Comparison of ENCODE assay signal across 28 cellular contexts in the genomic region with DNA sequence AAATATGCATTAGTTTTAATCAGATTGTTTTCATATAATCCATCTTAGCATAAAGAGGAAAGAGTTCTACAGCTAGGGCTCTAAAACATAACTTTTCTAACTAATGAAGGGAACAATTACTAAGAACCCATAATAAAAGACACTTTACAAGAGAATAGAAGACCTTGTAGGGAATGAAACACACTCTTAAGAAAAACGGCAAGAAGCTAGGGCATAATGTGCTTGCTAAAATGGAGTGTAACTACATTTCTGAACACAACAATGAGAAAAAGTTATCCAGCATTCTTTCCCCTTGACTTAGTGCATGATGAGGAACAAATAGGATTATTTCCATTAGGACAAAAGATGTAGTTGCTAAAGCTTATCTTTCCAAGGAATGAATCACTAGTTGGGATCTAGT. TPM values are rescaled to one million over a fixed set of nuclear protein-coding genes. Genes with fewer than 3 reads are reported as not detected.
A peak's percentile ranks its signal among the peaks of the same experiment; 100 is the strongest.
DNase-seq lines count a peak whose midpoint lies in the region; ATAC-seq, FAIRE-seq and TF ChIP-seq lines count a peak whose summit lies in the region.
"Had no signal": no experiment of that assay in that cellular context is flagged by ENCODE, and none has a peak within 500 bp of the region (broad histone marks: within the 10 kb centered on the region; RNA-seq: fewer than 3 reads in every experiment).

No MANE protein-coding gene starts in this region.

- no peaks in the 10 kb centered on the region for H3K79me2 ChIP-seq in neural progenitor cell (ENCODE audit: low read depth)

- H3K36me3 ChIP-seq in neural progenitor cell = no peaks in the 10 kb centered on the region
- H3K36me3 ChIP-seq: BE2C; BLaER1 treated with 17β-estradiol and CSF1 and Interleukin-3, amounts not matched to agents 10 nM and 100 nM; HAP-1 had no signal

- no peak overlapping the region for H2AFZ ChIP-seq in neural progenitor cell (replicated peaks)

- H3K27me3 Mint-ChIP-seq in neural progenitor cell (ENCODE audit: insufficient read depth, low read depth) = peaks cover 2% of the 10 kb centered on the region
- peaks cover 2% of the 10 kb centered on the region for H3K27me3 Mint-ChIP-seq in activated T-helper 17 cell treated with anti-CD3 and anti-CD28 coated beads, Interleukin-2, amount 50 U/mL, for 72 hours

- H3K4me3 ChIP-seq in fibroblast of the aortic adventitia (ENCODE audit: low read depth, low read length) (no peak overlapping the region), neural progenitor cell (no peak overlapping the region)
- H3K4me3 ChIP-seq: A549; BLaER1 treated with 17β-estradiol and CSF1 and Interleukin-3, amounts not matched to agents 10 nM and 100 nM; HAP-1 had no signal

- H3F3A ChIP-seq in neural progenitor cell (ENCODE audit: low read depth) = no peaks in the 10 kb centered on the region

- DNase-seq in GM12892 (ENCODE audit: insufficient read length) = no peak
- DNase-seq in RCC 7860 (ENCODE audit: low spot score) = no peak
- DNase-seq in fibroblast of the aortic adventitia (ENCODE audit: low read depth) = peak; percentile 32
- DNase-seq in neural progenitor cell (ENCODE audit: low spot score) = peak; percentile 2
- DNase-seq in effector CD4-positive, alpha-beta T cell = no peak
- no peak for DNase-seq in NCI-H1417 (lab: John Stamatoyannopoulos, UW)
- DNase-seq in SIG-M5 treated with dmso at 0.1 percent for 504 hours (lab: John Stamatoyannopoulos, UW; ENCODE audit: unreplicated experiment) = no peak
- DNase-seq: 8988T; ACHN; AML-193; BE2C; CD4-positive, alpha-beta T cell; CD8-positive, alpha-beta memory T cell; DMS 273 treated with DMSO at 0.1 percent for 48 hours; DMS53; DMS79 treated with DMSO at 0.1 percent for 48 hours; GF-D8; GOT3; HFFc6 had no signal

- H3K27ac ChIP-seq in neural progenitor cell = no peak overlapping the region
- H3K27ac ChIP-seq: A549; BLaER1 treated with 17β-estradiol and CSF1 and Interleukin-3, amounts not matched to agents 10 nM and 100 nM had no signal

- no peak for ATAC-seq in activated T-helper 17 cell treated with anti-CD3 and anti-CD28 coated beads, Interleukin-2, amount 50 U/mL, for 72 hours (replicated peaks)
- ATAC-seq: A549 had no signal

- H4K20me1 ChIP-seq in neural progenitor cell (ENCODE audit: low read depth) = no peaks in the 10 kb centered on the region
- H4K20me1 ChIP-seq: BLaER1 treated with 17β-estradiol and CSF1 and Interleukin-3, amounts not matched to agents 10 nM and 100 nM had no signal

- H3K9ac ChIP-seq in neural progenitor cell = no peak overlapping the region
- H3K9ac ChIP-seq: BLaER1 treated with 17β-estradiol and CSF1 and Interleukin-3, amounts not matched to agents 10 nM and 100 nM had no signal

- peaks cover 4% of the 10 kb centered on the region for H3K4me1 Mint-ChIP-seq in neural progenitor cell
- H3K4me1 Mint-ChIP-seq in activated T-helper 17 cell treated with anti-CD3 and anti-CD28 coated beads, Interleukin-2, amount 50 U/mL, for 72 hours = no peaks in the 10 kb centered on the region
- H3K4me1 Mint-ChIP-seq: CD14-positive monocyte had no signal

- no peak for TF ChIP-seq CTCF in fibroblast of the aortic adventitia (IDR thresholded peaks at IDR 0.05; ENCODE audit: insufficient read depth, low read length)
- no peak for TF ChIP-seq CTCF in neural progenitor cell (IDR thresholded peaks at IDR 0.05)

- FAIRE-seq in GM12892 (lab: Jason Lieb, UNC) = peak; percentile 40
- FAIRE-seq in RCC 7860 (lab: Jason Lieb, UNC) = peak; percentile 22
- FAIRE-seq: D721Med, H54 had no signal

- H3K27me3 ChIP-seq in neural progenitor cell = no peaks in the 10 kb centered on the region
- H3K27me3 ChIP-seq: BE2C had no signal

- H3K4me3 Mint-ChIP-seq in neural progenitor cell = no peak overlapping the region
- H3K4me3 Mint-ChIP-seq in activated T-helper 17 cell treated with anti-CD3 and anti-CD28 coated beads, Interleukin-2, amount 50 U/mL, for 72 hours = no peak overlapping the region
- H3K4me3 Mint-ChIP-seq: CD14-positive monocyte; CD4-positive, alpha-beta T cell; CD8-positive, alpha-beta memory T cell; HFFc6 had no signal

- no peak for TF ChIP-seq POLR2A in GM12892 (IDR thresholded peaks at IDR 0.05; ENCODE audit: low read depth, low read length)

- H3K27ac Mint-ChIP-seq in neural progenitor cell = no peak overlapping the region
- H3K27ac Mint-ChIP-seq in activated T-helper 17 cell treated with anti-CD3 and anti-CD28 coated beads, Interleukin-2, amount 50 U/mL, for 72 hours = no peak overlapping the region
- H3K27ac Mint-ChIP-seq: CD14-positive monocyte; CD4-positive, alpha-beta T cell; CD8-positive, alpha-beta memory T cell; HFFc6 had no signal

- H3K36me3 Mint-ChIP-seq in neural progenitor cell = no peaks in the 10 kb centered on the region
- H3K36me3 Mint-ChIP-seq in activated T-helper 17 cell treated with anti-CD3 and anti-CD28 coated beads, Interleukin-2, amount 50 U/mL, for 72 hours (ENCODE audit: low read depth) = no peaks in the 10 kb centered on the region
- H3K36me3 Mint-ChIP-seq: CD14-positive monocyte; CD8-positive, alpha-beta memory T cell had no signal

- H3K4me2 ChIP-seq in neural progenitor cell = no peak overlapping the region
- H3K4me2 ChIP-seq: A549; BLaER1 treated with 17β-estradiol and CSF1 and Interleukin-3, amounts not matched to agents 10 nM and 100 nM had no signal

- H3K9me3 ChIP-seq in neural progenitor cell (ENCODE audit: low read depth) = no peaks in the 10 kb centered on the region
- H3K9me3 ChIP-seq: A549, BE2C, HAP-1 had no signal

- peaks cover 8% of the 10 kb centered on the region for H3K9me3 Mint-ChIP-seq in neural progenitor cell
- no peaks in the 10 kb centered on the region for H3K9me3 Mint-ChIP-seq in activated T-helper 17 cell treated with anti-CD3 and anti-CD28 coated beads, Interleukin-2, amount 50 U/mL, for 72 hours
- H3K9me3 Mint-ChIP-seq: CD4-positive, alpha-beta T cell; HFFc6 had no signal

- no peaks in the 10 kb centered on the region for H3K4me1 ChIP-seq in neural progenitor cell
- H3K4me1 ChIP-seq: A549, BE2C had no signal

RNA-seq across cellular contexts. Expression of a gene that starts 54.6 kb away (rescaled TPM):
- 3.4 TPM for polyA plus RNA-seq in GM12892 (2012; ENCODE audit: missing spikeins)
- total RNA-seq in fibroblast of the aortic adventitia (ENCODE audit: low replicate concordance) (16.9 and 20.9 TPM in 2 replicates), neural progenitor cell (ENCODE audit: low replicate concordance) (1.1 and 1.2 TPM in 2 replicates)
- total RNA-seq in activated T-helper 17 cell treated with anti-CD3 and anti-CD28 coated beads, Interleukin-2, amount 50 U/mL, for 72 hours = not detected
- total RNA-seq: CD4-positive, alpha-beta T cell; CD8-positive, alpha-beta memory T cell; Daoy; G401 had no signal
- polyA plus RNA-seq: CD8-positive, alpha-beta memory T cell had no signal

Comparison
In these comparisons a context has a peak if more than half of its experiments do, and no peak if none do; other contexts are left out.
1. DNase-seq: peak in fibroblast of the aortic adventitia (single experiment) and neural progenitor cell (single experiment); none in GM12892 (single experiment), RCC 7860 (single experiment), effector CD4-positive, alpha-beta T cell (single experiment), NCI-H1417 (0 of 3) and SIG-M5 treated with dmso at 0.1 percent for 504 hours (single experiment).